25 cellular contexts compared by ENCODE assay signal in genomic region chr2:44104855-44105271, GRCh38.
DNase-seq lines count a peak whose midpoint lies in the region; ATAC-seq, FAIRE-seq and TF ChIP-seq lines count a peak whose summit lies in the region.
"Had no signal": no experiment of that assay in that cellular context is flagged by ENCODE, and none has a peak within 500 bp of the region (broad histone marks: within the 10 kb centered on the region; RNA-seq: fewer than 3 reads in every experiment).

No MANE protein-coding gene starts in this region.

- H3K4me1 Mint-ChIP-seq in activated CD8-positive, alpha-beta memory T cell treated with anti-CD3 and anti-CD28 coated beads, Interleukin-2, amount 10 ng/mL, durations not matched to agents 7 days and 5 days, result peaks cover 43% of the 10 kb centered on the region

- H3K9me2 ChIP-seq in PC-3 (replicated peaks; ENCODE audit: low read length), result no peaks in the 10 kb centered on the region
- no peaks in the 10 kb centered on the region for H3K9me2 ChIP-seq in hepatocyte (replicated peaks; ENCODE audit: insufficient read depth)

- no peak overlapping the region for H3K27ac Mint-ChIP-seq in activated CD8-positive, alpha-beta memory T cell treated with anti-CD3 and anti-CD28 coated beads, Interleukin-2, amount 10 ng/mL, durations not matched to agents 7 days and 5 days
- H3K27ac Mint-ChIP-seq: CD4-positive, alpha-beta T cell; GM23338; IgD-negative memory B cell had no signal

- no peak overlapping the region for H3K4me3 Mint-ChIP-seq in activated CD8-positive, alpha-beta memory T cell treated with anti-CD3 and anti-CD28 coated beads, Interleukin-2, amount 10 ng/mL, durations not matched to agents 7 days and 5 days
- H3K4me3 Mint-ChIP-seq: CD4-positive, alpha-beta T cell; GM23338 had no signal

- no peaks in the 10 kb centered on the region for H3K27me3 Mint-ChIP-seq in activated CD8-positive, alpha-beta memory T cell treated with anti-CD3 and anti-CD28 coated beads, Interleukin-2, amount 10 ng/mL, durations not matched to agents 7 days and 5 days
- H3K27me3 Mint-ChIP-seq: CD4-positive, alpha-beta T cell; IgD-negative memory B cell had no signal

- 88% methylated on average over 1 of the region's 1 CpG for WGBS in hepatocyte (ENCODE audit: low lambda C conversion rate, missing lambda C conversion rate)

- H3K4me3 ChIP-seq in PC-3 (ENCODE audit: low read length) (no peak overlapping the region), hepatocyte (no peak overlapping the region), uterus (no peak overlapping the region)
- H3K4me3 ChIP-seq: BLaER1, GM23338, MG63 had no signal

- H3K27ac ChIP-seq in PC-3 (ENCODE audit: low read length), result no peak overlapping the region
- H3K27ac ChIP-seq in hepatocyte, result peak overlapping the region; percentile 19
- H3K27ac ChIP-seq in uterus, result no peak overlapping the region
- H3K27ac ChIP-seq: BLaER1 had no signal

- POLR2A ChIA-PET in PC-3 (lab: Charles Lee; ENCODE audit: unreplicated experiment), result no interaction called here

- H2AFZ ChIP-seq in PC-3 (ENCODE audit: low read length) (no peak overlapping the region), hepatocyte (no peak overlapping the region)
- H2AFZ ChIP-seq: GM23338 had no signal

- H3K9me3 Mint-ChIP-seq in activated CD8-positive, alpha-beta memory T cell treated with anti-CD3 and anti-CD28 coated beads, Interleukin-2, amount 10 ng/mL, durations not matched to agents 7 days and 5 days (ENCODE audit: low read depth), result no peaks in the 10 kb centered on the region
- H3K9me3 Mint-ChIP-seq: CD4-positive, alpha-beta T cell; GM23338; IgD-negative memory B cell had no signal

- H3F3A ChIP-seq in PC-3 (ENCODE audit: low read length, unreplicated experiment), result no peaks in the 10 kb centered on the region

- H3K9ac ChIP-seq in PC-3 (ENCODE audit: low read length), result no peak overlapping the region
- H3K9ac ChIP-seq: BLaER1 had no signal

- no peaks in the 10 kb centered on the region for H3K36me3 Mint-ChIP-seq in activated CD8-positive, alpha-beta memory T cell treated with anti-CD3 and anti-CD28 coated beads, Interleukin-2, amount 10 ng/mL, durations not matched to agents 7 days and 5 days
- H3K36me3 Mint-ChIP-seq: IgD-negative memory B cell had no signal

- CTCF ChIA-PET in PC-3 (lab: Charles Lee), result no interaction called here
- CTCF ChIA-PET in activated CD8-positive, alpha-beta memory T cell treated with anti-CD3 and anti-CD28 coated beads, Interleukin-2, amount 10 ng/mL, durations not matched to agents 7 days and 5 days (lab: Charles Lee), result interaction anchor here (1.3 kb wide), 1 partner anchor 18 kb away, joined by 4 read pairs; no protein-coding TSS in a partner anchor

- BruUV-seq in PC-3 (replicated peaks; lab: Mats Ljungman, UMichigan), result no TSS peak

- H4K20me1 ChIP-seq in PC-3 (ENCODE audit: low read length) (no peaks in the 10 kb centered on the region), hepatocyte (ENCODE audit: insufficient read depth, poor library complexity, severe bottlenecking) (no peaks in the 10 kb centered on the region)
- H4K20me1 ChIP-seq: BLaER1 had no signal

- intact Hi-C loops in PC-3 (cut with micrococcal nuclease) (no loop called here), uterus (cut with DNase I; ENCODE audit: low total_unique reads) (no loop called here)

- no peaks in the 10 kb centered on the region for H3K27me3 ChIP-seq in PC-3 (ENCODE audit: low read length)
- H3K27me3 ChIP-seq in hepatocyte, result no peaks in the 10 kb centered on the region
- no peaks in the 10 kb centered on the region for H3K27me3 ChIP-seq in uterus
- H3K27me3 ChIP-seq: BLaER1, MG63 had no signal

- no peak for TF ChIP-seq CTCF in PC-3 (conservative IDR thresholded peaks at IDR 0.05; ENCODE audit: low read depth, low read length)
- no peak for TF ChIP-seq CTCF in hepatocyte (IDR thresholded peaks at IDR 0.05; ENCODE audit: poor library complexity)
- TF ChIP-seq CTCF in uterus (IDR thresholded peaks at IDR 0.05), result no peak

- no peak for TF ChIP-seq POLR2A in uterus (IDR thresholded peaks at IDR 0.05)

- ATAC-seq in PC-3 (peak; percentile 72), HG03520 (IDR thresholded peaks at IDR 0.05; ENCODE audit: unreplicated experiment) (no peak), SK-N-SH treated with all-trans-retinoic acid at 6 μM for 48 hours (no peak)
- no peak for ATAC-seq in activated CD8-positive, alpha-beta memory T cell treated with anti-CD3 and anti-CD28 coated beads, Interleukin-2, amount 10 ng/mL, durations not matched to agents 7 days and 5 days
- ATAC-seq: GM23338, Panc1 had no signal

- H3K4me2 ChIP-seq in PC-3 (ENCODE audit: low read length), result no peak overlapping the region
- no peak overlapping the region for H3K4me2 ChIP-seq in hepatocyte
- H3K4me2 ChIP-seq: BLaER1, GM23338 had no signal

- peak; percentile 33 for FAIRE-seq in GM19239 (lab: Jason Lieb, UNC)

- H3K9me3 ChIP-seq in PC-3 (ENCODE audit: low read length), result no peaks in the 10 kb centered on the region
- no peaks in the 10 kb centered on the region for H3K9me3 ChIP-seq in hepatocyte (ENCODE audit: low read depth)
- H3K9me3 ChIP-seq in uterus, result no peaks in the 10 kb centered on the region
- H3K9me3 ChIP-seq: BLaER1, Caco-2, MG63 had no signal

- H3K79me2 ChIP-seq in PC-3 (ENCODE audit: low read length) (no peaks in the 10 kb centered on the region), hepatocyte (no peaks in the 10 kb centered on the region)

- H3K36me3 ChIP-seq in PC-3 (ENCODE audit: low read depth, low read length) (no peaks in the 10 kb centered on the region), hepatocyte (replicated peaks; ENCODE audit: insufficient read depth, low read depth) (no peaks in the 10 kb centered on the region), uterus (no peaks in the 10 kb centered on the region)
- H3K36me3 ChIP-seq: BLaER1, MG63 had no signal

- DNase-seq in GM19239 (ENCODE audit: insufficient read length, low spot score), result no peak
- DNase-seq in PC-3, result no peak
- no peak for DNase-seq in hepatocyte (ENCODE audit: low spot score)
- no peak for DNase-seq in activated CD8-positive, alpha-beta memory T cell treated with anti-CD3 and anti-CD28 coated beads, Interleukin-2, amount 10 ng/mL, durations not matched to agents 7 days and 5 days
- DNase-seq in uterus, result no peak
- DNase-seq: ACHN; Caco-2; CD4-positive, alpha-beta T cell; DMS153; GDM1; HCEC 1CT; MG63; NCI-H1092; NCI-H1436; NCI-H1930; NCI-H2227 treated with DMSO at 0.1 percent for 48 hours; NCI-H510A; NCI-H748 treated with DMSO at 0.1 percent for 48 hours; T-helper 1 cell had no signal

- peaks cover 10% of the 10 kb centered on the region for H3K4me1 ChIP-seq in PC-3 (ENCODE audit: insufficient read depth, low read length)
- no peaks in the 10 kb centered on the region for H3K4me1 ChIP-seq in hepatocyte (ENCODE audit: insufficient read depth)
- H3K4me1 ChIP-seq in uterus, result peaks cover 0 to 3% of the 10 kb centered on the region in 2 donors

TF ChIP-seq in SK-N-SH treated with all-trans-retinoic acid at 6 μM for 48 hours, 23 proteins besides CTCF, POLR2A, EP300 and RAD21 (continues in another document):
- TF ChIP-seq ESRRG (CRISPR knock-in tag; IDR thresholded peaks at IDR 0.05) (no peak), ISL1 (CRISPR knock-in tag; IDR thresholded peaks at IDR 0.05) (no peak), CSRNP3 (CRISPR knock-in tag; IDR thresholded peaks at IDR 0.05) (no peak), ARNTL (CRISPR knock-in tag; IDR thresholded peaks at IDR 0.05; ENCODE audit: borderline replicate concordance, low read depth) (no peak), ZFP3 (CRISPR knock-in tag; IDR thresholded peaks at IDR 0.05) (no peak), TSHZ2 (CRISPR knock-in tag; IDR thresholded peaks at IDR 0.05) (no peak)
